In the genomic region with DNA sequence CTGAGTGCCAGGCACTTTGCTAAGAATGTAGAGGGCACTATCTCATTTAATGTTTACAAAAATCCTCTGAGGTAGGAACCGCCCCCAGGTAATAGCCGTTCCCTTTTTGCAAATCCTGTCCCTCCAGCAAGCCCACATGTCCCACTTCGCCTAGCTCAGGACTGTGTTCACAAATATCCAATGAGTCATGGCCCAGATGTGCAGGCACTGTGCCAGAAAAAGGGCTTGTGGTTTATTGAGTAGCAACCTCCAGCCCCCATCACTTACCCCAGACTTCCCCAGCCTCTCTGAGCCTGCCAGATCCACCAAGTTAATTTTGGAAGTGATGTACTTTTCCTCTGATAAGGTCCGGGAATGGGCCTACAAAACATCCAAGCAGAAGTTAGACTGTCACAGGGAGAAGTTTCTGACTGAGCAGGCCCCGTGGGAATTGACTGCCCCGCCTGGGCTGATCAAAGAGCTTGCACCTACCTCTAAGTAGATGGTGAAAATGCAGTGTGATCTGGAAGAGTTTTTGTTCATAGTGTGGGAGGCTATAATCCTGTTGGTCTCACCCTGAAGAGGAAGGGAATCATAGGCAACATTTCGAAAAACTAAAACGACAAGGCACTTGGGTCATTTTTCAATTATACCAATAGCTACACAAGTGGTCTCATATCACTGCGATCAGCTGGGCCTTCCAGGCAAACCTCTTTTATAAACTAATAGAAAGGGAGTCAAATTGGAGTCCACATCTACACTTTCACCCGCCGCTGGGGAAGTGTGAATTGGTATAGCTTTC, we compare ENCODE assay signal across 8 cellular contexts. TPM values are rescaled to one million over a fixed set of nuclear protein-coding genes. Genes with fewer than 3 reads are reported as not detected.
DNase-seq lines count a peak whose midpoint lies in the region; ATAC-seq and TF ChIP-seq lines count a peak whose summit lies in the region.

No MANE protein-coding gene starts in this region.

- intact Hi-C loops in left ventricle myocardium inferior (cut with micrococcal nuclease): no loop called here
- intact Hi-C loops in natural killer cell (cut with micrococcal nuclease): no loop called here

- ATAC-seq in natural killer cell: no peak

- TF ChIP-seq CTCF in left ventricle myocardium inferior (IDR thresholded peaks at IDR 0.05; ENCODE audit: borderline replicate concordance) (no peak), natural killer cell (IDR thresholded peaks at IDR 0.05) (no peak)

- no peak overlapping the region for H3K27ac Mint-ChIP-seq in activated naive CD4-positive, alpha-beta T cell treated with anti-CD3 and anti-CD28 coated beads, Interleukin-2, amount 10 ng/mL, durations not matched to agents 7 days and 5 days
- H3K27ac Mint-ChIP-seq in natural killer cell: no peak overlapping the region

- peak; percentile 36 for DNase-seq in activated naive CD4-positive, alpha-beta T cell treated with Interleukin-2 at 50 U/mL for 16 hours
- DNase-seq in activated naive CD4-positive, alpha-beta T cell treated with anti-CD3 and anti-CD28 coated beads, Interleukin-2, amount 10 ng/mL, durations not matched to agents 7 days and 5 days: no peak
- peak; percentile 33 for DNase-seq in NCI-H460 (ENCODE audit: extremely low read depth, low read depth)
- DNase-seq in activated effector memory CD4-positive, alpha-beta T cell treated with Interleukin-2 at 50 U/mL for 16 hours: peak; percentile 23
- peak; percentile 88 for DNase-seq in left ventricle myocardium inferior
- DNase-seq in stimulated activated CD4-positive, alpha-beta T cell treated with anti-CD3 and anti-CD28 coated beads, Interleukin-1b, Interleukin-23, amount 100 ng/mL, for 4 hours (ENCODE audit: low read depth in 2 of 2): peak; percentile 14 to 30
- no peak for DNase-seq in natural killer cell
- no peak for DNase-seq in effector CD8-positive, alpha-beta T cell (lab: John Stamatoyannopoulos, UW)

- no peaks in the 10 kb centered on the region for H3K4me1 Mint-ChIP-seq in activated naive CD4-positive, alpha-beta T cell treated with anti-CD3 and anti-CD28 coated beads, Interleukin-2, amount 10 ng/mL, durations not matched to agents 7 days and 5 days
- no peaks in the 10 kb centered on the region for H3K4me1 Mint-ChIP-seq in natural killer cell

- H3K4me3 Mint-ChIP-seq in activated naive CD4-positive, alpha-beta T cell treated with anti-CD3 and anti-CD28 coated beads, Interleukin-2, amount 10 ng/mL, durations not matched to agents 7 days and 5 days: no peak overlapping the region
- no peak overlapping the region for H3K4me3 Mint-ChIP-seq in natural killer cell

- peaks cover 4% of the 10 kb centered on the region for H3K27me3 Mint-ChIP-seq in activated naive CD4-positive, alpha-beta T cell treated with anti-CD3 and anti-CD28 coated beads, Interleukin-2, amount 10 ng/mL, durations not matched to agents 7 days and 5 days
- H3K27me3 Mint-ChIP-seq in natural killer cell (ENCODE audit: low read depth in 2 of 2): no peaks in the 10 kb centered on the region

- no peaks in the 10 kb centered on the region for H3K36me3 ChIP-seq in left ventricle myocardium inferior

- H3K27ac ChIP-seq in left ventricle myocardium inferior (replicated peaks): peak overlapping the region; percentile 76

- peaks cover 21% of the 10 kb centered on the region for H3K4me1 ChIP-seq in left ventricle myocardium inferior

- no peaks in the 10 kb centered on the region for H3K36me3 Mint-ChIP-seq in activated naive CD4-positive, alpha-beta T cell treated with anti-CD3 and anti-CD28 coated beads, Interleukin-2, amount 10 ng/mL, durations not matched to agents 7 days and 5 days
- no peaks in the 10 kb centered on the region for H3K36me3 Mint-ChIP-seq in natural killer cell

- no peaks in the 10 kb centered on the region for H3K9me3 ChIP-seq in left ventricle myocardium inferior (replicated peaks)

- CTCF ChIA-PET in activated naive CD4-positive, alpha-beta T cell treated with anti-CD3 and anti-CD28 coated beads, Interleukin-2, amount 10 ng/mL, durations not matched to agents 7 days and 5 days (lab: Charles Lee): no interaction called here

- H3K4me3 ChIP-seq in left ventricle myocardium inferior: no peak overlapping the region

- no peaks in the 10 kb centered on the region for H3K9me3 Mint-ChIP-seq in activated naive CD4-positive, alpha-beta T cell treated with anti-CD3 and anti-CD28 coated beads, Interleukin-2, amount 10 ng/mL, durations not matched to agents 7 days and 5 days
- no peaks in the 10 kb centered on the region for H3K9me3 Mint-ChIP-seq in natural killer cell

- no peaks in the 10 kb centered on the region for H3K27me3 ChIP-seq in left ventricle myocardium inferior (ENCODE audit: low read depth)

RNA-seq across cellular contexts. Expression of gene KIF9, which starts 15.7 kb away (rescaled TPM):
- total RNA-seq in NCI-H460 (2014; rRNA removed; shearing (Covaris generic)): 7.0 and 13.1 TPM in 2 replicates
- 5.1 and 5.6 TPM in 2 replicates for polyA plus RNA-seq in NCI-H460 (2014; cell fraction: nucleus; rRNA removed)
- total RNA-seq in left ventricle myocardium inferior (13.5 TPM), natural killer cell (10 to 100 TPM; 11.4 to 21.9 (median 21.4) TPM)

RNA-seq across cellular contexts. Expression of gene KLHL18, which starts 15.8 kb away (rescaled TPM):
- 11.3 and 13.0 TPM in 2 replicates for total RNA-seq in NCI-H460 (2014; rRNA removed; shearing (Covaris generic))
- 8.7 and 12.3 TPM in 2 replicates for polyA plus RNA-seq in NCI-H460 (2014; cell fraction: nucleus; rRNA removed)
- total RNA-seq in left ventricle myocardium inferior (54.7 TPM), natural killer cell (10 to 100 TPM; 37.3 to 47.9 (median 45.2) TPM)

Comparison
In these comparisons a context has a peak if more than half of its experiments do, and no peak if none do; other contexts are left out.
1. DNase-seq: peak in activated naive CD4-positive, alpha-beta T cell treated with Interleukin-2 at 50 U/mL for 16 hours (single experiment), NCI-H460 (single experiment), activated effector memory CD4-positive, alpha-beta T cell treated with Interleukin-2 at 50 U/mL for 16 hours (single experiment), left ventricle myocardium inferior (single experiment) and stimulated activated CD4-positive, alpha-beta T cell treated with anti-CD3 and anti-CD28 coated beads, Interleukin-1b, Interleukin-23, amount 100 ng/mL, for 4 hours (2 of 2); none in activated naive CD4-positive, alpha-beta T cell treated with anti-CD3 and anti-CD28 coated beads, Interleukin-2, amount 10 ng/mL, durations not matched to agents 7 days and 5 days (single experiment), natural killer cell (single experiment) and effector CD8-positive, alpha-beta T cell (single experiment).